Comparison of ENCODE assay signal across 9 cellular contexts in the genomic region with DNA sequence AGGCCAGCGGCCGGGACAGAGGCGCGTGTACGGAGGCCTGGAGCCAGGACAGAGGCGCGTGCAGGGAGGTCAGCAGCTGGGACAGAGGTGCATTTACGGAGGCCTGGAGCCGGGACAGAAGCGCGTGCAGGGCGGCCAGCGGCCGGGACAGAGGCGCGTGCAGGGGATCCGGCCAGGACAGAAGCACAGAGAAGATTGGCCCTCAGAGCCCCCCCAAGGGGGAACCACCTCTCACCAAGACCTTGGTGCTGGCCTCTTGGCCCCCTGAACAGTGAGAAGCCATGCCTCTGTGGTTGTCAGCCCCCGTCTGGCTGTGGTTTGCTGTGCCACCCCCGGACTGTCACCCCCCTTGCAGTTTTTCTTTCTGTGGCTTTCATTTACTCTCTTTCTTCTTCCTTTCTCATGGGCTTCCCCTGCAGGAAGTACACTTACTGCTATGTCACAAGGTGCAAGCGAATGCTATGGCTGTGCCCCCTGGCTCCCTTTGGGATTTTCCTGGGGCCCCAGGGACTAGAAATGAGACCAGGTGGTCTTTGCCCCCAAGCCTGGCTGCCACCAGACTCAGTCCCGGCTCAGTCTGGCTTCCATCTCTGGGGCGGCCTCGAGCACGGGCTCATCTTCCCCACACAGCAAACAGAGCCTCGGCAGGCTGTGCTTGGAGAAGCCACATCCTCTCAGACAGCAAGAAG. TPM values are rescaled to one million over a fixed set of nuclear protein-coding genes. Genes with fewer than 3 reads are reported as not detected.
DNase-seq lines count a peak whose midpoint lies in the region; ATAC-seq and TF ChIP-seq lines count a peak whose summit lies in the region.
"Had no signal": no experiment of that assay in that cellular context is flagged by ENCODE, and none has a peak within 500 bp of the region (broad histone marks: within the 10 kb centered on the region; RNA-seq: fewer than 3 reads in every experiment).

No MANE protein-coding gene starts in this region.

- peak; percentile 46 for DNase-seq in activated naive CD4-positive, alpha-beta T cell treated with anti-CD3 and anti-CD28 coated beads, Interleukin-2, amount 10 ng/mL, durations not matched to agents 7 days and 5 days
- no peak for DNase-seq in activated naive CD4-positive, alpha-beta T cell treated with Interleukin-2 at 50 U/mL for 16 hours
- peak; percentile 61 for DNase-seq in activated CD8-positive, alpha-beta T cell treated with anti-CD3 and anti-CD28 coated beads, Interleukin-2, amount 10 ng/mL, durations not matched to agents 7 days and 5 days
- peak; percentile 44 for DNase-seq in islet precursor cell
- DNase-seq in aorta = peak in 1 of 2 donors; percentile 61
- no peak for DNase-seq in CD14-positive monocyte (ENCODE audit: low spot score)
- DNase-seq in Peyer's patch = no peak
- DNase-seq: NCI-H1048 had no signal

- H3K36me3 ChIP-seq in aorta (ENCODE audit: control insufficient read depth in 1 of 2, insufficient read depth in 2 of 2, low read length in 1 of 2) = no peaks in the 10 kb centered on the region
- H3K36me3 ChIP-seq in Peyer's patch = no peaks in the 10 kb centered on the region

- intact Hi-C loops in aorta (cut with DNase I) = no loop called here
- intact Hi-C loops in CD14-positive monocyte (cut with micrococcal nuclease) = no loop called here

- WGBS in aorta, 2 donors = 72 to 76% methylated on average over 25 of the region's 25 CpGs

- H3K4me3 ChIP-seq in aorta (ENCODE audit: low read length in 2 of 2) = no peak overlapping the region
- H3K4me3 ChIP-seq in Peyer's patch = no peak overlapping the region

- no peak for TF ChIP-seq POLR2A in Peyer's patch (IDR thresholded peaks at IDR 0.05)

- CTCF ChIA-PET in activated naive CD4-positive, alpha-beta T cell treated with anti-CD3 and anti-CD28 coated beads, Interleukin-2, amount 10 ng/mL, durations not matched to agents 7 days and 5 days (lab: Charles Lee) = no interaction called here
- CTCF ChIA-PET in activated CD8-positive, alpha-beta T cell treated with anti-CD3 and anti-CD28 coated beads, Interleukin-2, amount 10 ng/mL, durations not matched to agents 7 days and 5 days (lab: Charles Lee) = no interaction called here

- H3K36me3 Mint-ChIP-seq in activated naive CD4-positive, alpha-beta T cell treated with anti-CD3 and anti-CD28 coated beads, Interleukin-2, amount 10 ng/mL, durations not matched to agents 7 days and 5 days = no peaks in the 10 kb centered on the region
- no peaks in the 10 kb centered on the region for H3K36me3 Mint-ChIP-seq in activated CD8-positive, alpha-beta T cell treated with anti-CD3 and anti-CD28 coated beads, Interleukin-2, amount 10 ng/mL, durations not matched to agents 7 days and 5 days (ENCODE audit: low read depth)
- no peaks in the 10 kb centered on the region for H3K36me3 Mint-ChIP-seq in CD14-positive monocyte

- H3K27me3 Mint-ChIP-seq in activated naive CD4-positive, alpha-beta T cell treated with anti-CD3 and anti-CD28 coated beads, Interleukin-2, amount 10 ng/mL, durations not matched to agents 7 days and 5 days = peaks cover 55% of the 10 kb centered on the region
- H3K27me3 Mint-ChIP-seq in activated CD8-positive, alpha-beta T cell treated with anti-CD3 and anti-CD28 coated beads, Interleukin-2, amount 10 ng/mL, durations not matched to agents 7 days and 5 days (ENCODE audit: low read depth) = peaks cover 28% of the 10 kb centered on the region
- peaks cover 0 to 10% (median 2%) of the 10 kb centered on the region in 3 donors for H3K27me3 Mint-ChIP-seq in CD14-positive monocyte (ENCODE audit: low read depth in 3 of 3)

- peak overlapping the region; percentile 8 for H3K4me3 Mint-ChIP-seq in activated naive CD4-positive, alpha-beta T cell treated with anti-CD3 and anti-CD28 coated beads, Interleukin-2, amount 10 ng/mL, durations not matched to agents 7 days and 5 days
- peak overlapping the region; percentile 56 for H3K4me3 Mint-ChIP-seq in activated CD8-positive, alpha-beta T cell treated with anti-CD3 and anti-CD28 coated beads, Interleukin-2, amount 10 ng/mL, durations not matched to agents 7 days and 5 days
- no peak overlapping the region for H3K4me3 Mint-ChIP-seq in CD14-positive monocyte

- peak; percentile 82 for ATAC-seq in activated CD8-positive, alpha-beta T cell treated with anti-CD3 and anti-CD28 coated beads, Interleukin-2, amount 10 ng/mL, durations not matched to agents 7 days and 5 days
- ATAC-seq in aorta (ENCODE audit: low FRiP score) (peak; percentile 38), HG03196 (IDR thresholded peaks at IDR 0.05; ENCODE audit: unreplicated experiment) (no peak)

- TF ChIP-seq CTCF in CD14-positive monocyte (IDR thresholded peaks at IDR 0.05) = no peak
- TF ChIP-seq CTCF in Peyer's patch (IDR thresholded peaks at IDR 0.05) = no peak

- H3K4me1 ChIP-seq in aorta (ENCODE audit: control insufficient read depth in 1 of 2, insufficient read depth in 2 of 2, low read length in 2 of 2) (no peaks in the 10 kb centered on the region), Peyer's patch (no peaks in the 10 kb centered on the region)

- no peaks in the 10 kb centered on the region for H3K9me3 Mint-ChIP-seq in activated naive CD4-positive, alpha-beta T cell treated with anti-CD3 and anti-CD28 coated beads, Interleukin-2, amount 10 ng/mL, durations not matched to agents 7 days and 5 days
- no peaks in the 10 kb centered on the region for H3K9me3 Mint-ChIP-seq in activated CD8-positive, alpha-beta T cell treated with anti-CD3 and anti-CD28 coated beads, Interleukin-2, amount 10 ng/mL, durations not matched to agents 7 days and 5 days (ENCODE audit: insufficient read depth)
- peaks cover 0 to 2% (median 0%) of the 10 kb centered on the region in 7 donors for H3K9me3 Mint-ChIP-seq in CD14-positive monocyte

- H3K27me3 ChIP-seq in aorta (ENCODE audit: control insufficient read depth in 1 of 2, insufficient read depth in 2 of 2, low read length in 1 of 2) (no peaks in the 10 kb centered on the region), Peyer's patch (no peaks in the 10 kb centered on the region)

- H3K27ac ChIP-seq in aorta (ENCODE audit: low read depth in 1 of 2, low read length in 2 of 2) = no peak overlapping the region
- no peak overlapping the region for H3K27ac ChIP-seq in Peyer's patch

- POLR2A ChIA-PET in activated CD8-positive, alpha-beta T cell treated with anti-CD3 and anti-CD28 coated beads, Interleukin-2, amount 10 ng/mL, durations not matched to agents 7 days and 5 days (lab: Charles Lee) = no interaction called here

- peaks cover 10% of the 10 kb centered on the region for H3K4me1 Mint-ChIP-seq in activated naive CD4-positive, alpha-beta T cell treated with anti-CD3 and anti-CD28 coated beads, Interleukin-2, amount 10 ng/mL, durations not matched to agents 7 days and 5 days
- H3K4me1 Mint-ChIP-seq in activated CD8-positive, alpha-beta T cell treated with anti-CD3 and anti-CD28 coated beads, Interleukin-2, amount 10 ng/mL, durations not matched to agents 7 days and 5 days (ENCODE audit: low read depth) = peaks cover 17% of the 10 kb centered on the region
- H3K4me1 Mint-ChIP-seq in CD14-positive monocyte = no peaks in the 10 kb centered on the region

- no peak overlapping the region for H3K27ac Mint-ChIP-seq in activated naive CD4-positive, alpha-beta T cell treated with anti-CD3 and anti-CD28 coated beads, Interleukin-2, amount 10 ng/mL, durations not matched to agents 7 days and 5 days
- peak overlapping the region; percentile 70 for H3K27ac Mint-ChIP-seq in activated CD8-positive, alpha-beta T cell treated with anti-CD3 and anti-CD28 coated beads, Interleukin-2, amount 10 ng/mL, durations not matched to agents 7 days and 5 days
- H3K27ac Mint-ChIP-seq in CD14-positive monocyte = no peak overlapping the region

- H3K9me3 ChIP-seq in aorta (ENCODE audit: control insufficient read depth, low read length) = peaks cover 1% of the 10 kb centered on the region
- H3K9me3 ChIP-seq in Peyer's patch = no peaks in the 10 kb centered on the region

RNA-seq across cellular contexts. Expression of a gene that starts 41.1 kb away (rescaled TPM):
- total RNA-seq in activated CD8-positive, alpha-beta T cell treated with anti-CD3 and anti-CD28 coated beads, Interleukin-2, amount 10 ng/mL, durations not matched to agents 7 days and 5 days = 10 to 100 TPM; 83.9 to 89.1 TPM
- total RNA-seq in aorta = 10 to 100 TPM; 37.7 to 48.3 TPM
- polyA plus RNA-seq in aorta = 10 to 100 TPM; 14.1 to 14.5 TPM
- 10 to 100 TPM; 37.1 to 39.6 TPM for polyA plus RNA-seq in CD14-positive monocyte
- total RNA-seq in Peyer's patch = 100 to 1,000 TPM in 2 of 4 donors, 10 to 100 TPM in 2; 36.3 to 147 (median 100) TPM

Comparison
In these comparisons a context has a peak if more than half of its experiments do, and no peak if none do; other contexts are left out.
1. DNase-seq: peak in activated naive CD4-positive, alpha-beta T cell treated with anti-CD3 and anti-CD28 coated beads, Interleukin-2, amount 10 ng/mL, durations not matched to agents 7 days and 5 days (single experiment), activated CD8-positive, alpha-beta T cell treated with anti-CD3 and anti-CD28 coated beads, Interleukin-2, amount 10 ng/mL, durations not matched to agents 7 days and 5 days (single experiment) and islet precursor cell (single experiment); none in activated naive CD4-positive, alpha-beta T cell treated with Interleukin-2 at 50 U/mL for 16 hours (single experiment), CD14-positive monocyte (single experiment) and Peyer's patch (0 of 3).
2. H3K4me3 Mint-ChIP-seq: peak in activated naive CD4-positive, alpha-beta T cell treated with anti-CD3 and anti-CD28 coated beads, Interleukin-2, amount 10 ng/mL, durations not matched to agents 7 days and 5 days (single experiment) and activated CD8-positive, alpha-beta T cell treated with anti-CD3 and anti-CD28 coated beads, Interleukin-2, amount 10 ng/mL, durations not matched to agents 7 days and 5 days (single experiment); none in CD14-positive monocyte (0 of 2).